Comparison of ENCODE assay signal across 9 cellular contexts in the genomic region with DNA sequence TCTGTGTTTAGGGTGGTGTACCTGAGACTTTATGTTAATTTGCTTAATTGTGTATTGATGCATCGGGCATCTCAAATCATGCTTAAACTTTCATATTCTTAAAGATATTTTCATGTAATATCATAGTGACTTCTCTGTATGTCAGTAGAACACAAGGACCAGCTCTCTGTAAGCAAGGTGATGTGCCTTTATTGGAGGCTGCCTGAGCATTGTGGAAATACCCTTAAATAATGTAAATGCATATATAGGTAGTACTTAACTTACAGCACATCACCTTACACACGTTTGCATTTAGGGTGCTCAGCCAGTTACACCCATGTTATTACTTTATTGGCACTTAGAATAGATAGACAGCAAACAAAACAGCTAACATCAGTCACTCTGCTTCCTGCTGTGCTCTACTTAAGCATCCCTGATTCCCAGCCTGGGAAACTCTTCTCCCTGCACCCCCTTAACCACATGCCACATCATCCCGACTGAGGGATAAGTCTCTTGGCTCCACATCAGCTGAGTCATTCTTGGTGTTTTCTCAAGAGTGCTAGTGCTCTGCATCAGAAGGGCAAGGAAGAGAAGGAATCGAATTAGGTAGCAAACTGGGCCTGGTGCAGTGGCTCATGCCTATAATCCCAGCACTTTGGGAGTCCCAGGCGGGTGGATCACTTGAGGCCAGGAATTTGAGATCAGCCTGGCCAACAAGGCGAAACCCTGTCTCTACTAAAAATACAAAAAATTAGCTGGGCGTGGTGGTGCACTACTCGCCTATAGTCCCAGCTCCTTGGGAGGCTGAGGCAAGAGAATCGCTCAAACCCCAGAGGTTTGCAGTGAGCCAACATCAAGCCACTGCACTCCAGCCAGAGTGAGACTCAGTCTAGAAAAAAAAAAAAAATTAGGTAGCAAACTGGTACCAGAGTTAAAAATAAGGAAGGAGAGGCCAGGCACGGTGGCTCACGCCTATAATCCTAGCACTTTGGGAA.
DNase-seq lines count a peak whose midpoint lies in the region; ATAC-seq and TF ChIP-seq lines count a peak whose summit lies in the region.
"Had no signal": no experiment of that assay in that cellular context is flagged by ENCODE, and none has a peak within 500 bp of the region (broad histone marks: within the 10 kb centered on the region; RNA-seq: fewer than 3 reads in every experiment).

No MANE protein-coding gene starts in this region.

- no peak for TF ChIP-seq CTCF in foreskin keratinocyte (conservative IDR thresholded peaks at IDR 0.05)

- no peak overlapping the region for H3K9ac ChIP-seq in rectal smooth muscle tissue (ENCODE audit: low read length)

- H3K4me3 ChIP-seq in rectal smooth muscle tissue (ENCODE audit: low read length): no peak overlapping the region

- H3K27ac ChIP-seq in foreskin keratinocyte (peak overlapping the region; percentile 43), rectal smooth muscle tissue (ENCODE audit: low read depth, low read length) (peak overlapping the region; percentile 37)

- H3K4me1 ChIP-seq in foreskin keratinocyte: peaks cover 3% of the 10 kb centered on the region
- H3K4me1 ChIP-seq in rectal smooth muscle tissue (ENCODE audit: control insufficient read depth, insufficient read depth, low read length): peaks cover 23% of the 10 kb centered on the region

- H3K27me3 ChIP-seq in foreskin keratinocyte (no peaks in the 10 kb centered on the region), rectal smooth muscle tissue (ENCODE audit: control insufficient read depth, insufficient read depth, low read length) (no peaks in the 10 kb centered on the region)

- ATAC-seq in foreskin keratinocyte (peak; percentile 100), HG02763 (IDR thresholded peaks at IDR 0.05; ENCODE audit: unreplicated experiment) (no peak), HG02642 (IDR thresholded peaks at IDR 0.05; ENCODE audit: poor library complexity, unreplicated experiment) (no peak)
- ATAC-seq: activated T-cell treated with anti-CD3 and anti-CD28 coated beads, Interleukin-2, amount 50 U/mL, for 4 hours had no signal

- no peaks in the 10 kb centered on the region for H3K36me3 ChIP-seq in rectal smooth muscle tissue (ENCODE audit: control insufficient read depth, insufficient read depth, low read length)

- DNase-seq in GM03348 (ENCODE audit: low spot score) (peak; percentile 92), SW 1271 (lab: John Stamatoyannopoulos, UW) (peak; percentile 66 to 89), foreskin keratinocyte (peak; percentile 89 to 94), SW480 (ENCODE audit: low spot score) (no peak)
- DNase-seq in activated T-cell treated with anti-CD3 and anti-CD28 coated beads, Interleukin-2, amount 50 U/mL, for 48 hours: no peak
- DNase-seq: activated T-cell treated with anti-CD3 and anti-CD28 coated beads, Interleukin-2, amount 50 U/mL, for 4 hours had no signal

Comparison
In these comparisons a context has a peak if more than half of its experiments do, and no peak if none do; other contexts are left out.
1. DNase-seq: peak in GM03348 (single experiment), SW 1271 (2 of 2) and foreskin keratinocyte (2 of 2); none in SW480 (single experiment) and activated T-cell treated with anti-CD3 and anti-CD28 coated beads, Interleukin-2, amount 50 U/mL, for 48 hours (0 of 2).